1 cellular context compared by ENCODE assay signal in genomic region chr10:113129117-113129516, GRCh38.
TF ChIP-seq lines count a peak whose summit lies in the region.

No MANE protein-coding gene starts in this region.

TF ChIP-seq in GM23338, 12 proteins besides CTCF, POLR2A, EP300 and RAD21 (continued from another document):
- TF ChIP-seq EZH2 (IDR thresholded peaks at IDR 0.05; ENCODE audit: low read depth, unreplicated experiment): no peak
- TF ChIP-seq CREB1 (CRISPR knock-in tag; IDR thresholded peaks at IDR 0.05; ENCODE audit: low read depth): no peak
- TF ChIP-seq ZNF462 (CRISPR knock-in tag; IDR thresholded peaks at IDR 0.05): no peak
